Comparison of ENCODE assay signal across 8 cellular contexts in the genomic region with DNA sequence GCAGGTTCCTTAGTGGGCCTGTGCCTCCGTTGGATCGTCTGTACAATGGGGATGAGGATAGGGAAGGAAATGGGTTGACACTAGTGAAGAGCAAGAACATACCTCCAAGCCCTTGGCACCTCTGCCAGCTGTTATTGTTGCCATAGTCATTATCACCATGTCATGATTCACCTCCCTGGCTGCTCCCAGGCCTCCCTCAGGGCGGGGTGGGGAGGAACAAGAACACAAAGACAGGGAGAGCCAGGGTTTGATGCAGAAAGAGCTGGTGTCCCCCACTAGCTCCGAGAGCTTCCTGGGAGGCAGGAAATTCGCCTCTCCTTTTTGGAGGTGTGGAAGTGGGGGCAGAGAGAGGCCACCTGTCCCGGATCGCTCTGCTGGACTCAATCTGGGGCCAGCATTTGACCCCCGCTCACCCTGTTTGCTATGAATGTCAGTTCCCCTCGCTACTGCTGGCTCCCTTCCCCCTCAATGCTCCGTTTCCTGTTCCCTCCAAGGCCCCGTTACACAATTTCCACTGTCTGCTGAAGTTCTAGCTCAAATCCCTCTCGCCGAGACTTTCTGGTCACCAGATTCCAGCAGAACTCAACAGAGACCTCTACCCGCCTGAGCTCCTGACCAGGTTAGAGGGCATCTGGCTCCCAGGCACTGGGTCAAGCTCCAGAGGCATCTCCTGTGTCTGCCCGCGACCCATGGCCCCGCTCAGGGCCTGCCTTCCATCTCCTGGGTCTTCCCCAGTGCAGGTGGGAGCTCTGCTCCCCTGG. TPM values are rescaled to one million over a fixed set of nuclear protein-coding genes. Genes with fewer than 3 reads are reported as not detected.
A peak's percentile ranks its signal among the peaks of the same experiment; 100 is the strongest.
DNase-seq lines count a peak whose midpoint lies in the region; ATAC-seq and FAIRE-seq lines count a peak whose summit lies in the region.

No MANE protein-coding gene starts in this region.

- no peak for ATAC-seq in GM21360 (IDR thresholded peaks at IDR 0.05; ENCODE audit: unreplicated experiment)

- H3K4me1 ChIP-seq in muscle layer of colon (ENCODE audit: insufficient read depth, low read length) = peaks cover 53% of the 10 kb centered on the region

- no peaks in the 10 kb centered on the region for H3K27me3 ChIP-seq in muscle layer of colon (ENCODE audit: control insufficient read depth in 1 of 2, insufficient read depth in 2 of 2, low read length in 2 of 2)

- H3K27ac ChIP-seq in muscle layer of colon (ENCODE audit: low read depth, low read length) = peak overlapping the region; percentile 60

- peak overlapping the region; percentile 33 for H3K9ac ChIP-seq in muscle layer of colon (ENCODE audit: low read length)

- peak overlapping the region in 1 of 2 donors; percentile 41 for H3K4me3 ChIP-seq in muscle layer of colon (ENCODE audit: low read depth in 1 of 2, low read length in 2 of 2)

- no peaks in the 10 kb centered on the region for H3K9me3 ChIP-seq in muscle layer of colon (ENCODE audit: low read length)

- H3K36me3 ChIP-seq in muscle layer of colon (ENCODE audit: insufficient read depth, low read length) = peaks cover 2% of the 10 kb centered on the region

- FAIRE-seq in frontal cortex (lab: Jason Lieb, UNC) = no peak

- peak; percentile 65 for DNase-seq in AG08395 (ENCODE audit: low spot score)
- peak; percentile 83 to 87 for DNase-seq in NOMO-1 (lab: John Stamatoyannopoulos, UW; ENCODE audit: unreplicated experiment in 2 of 2)
- DNase-seq in dermis blood vessel endothelial cell = peak; percentile 72
- no peak for DNase-seq in frontal cortex (ENCODE audit: low spot score in 2 of 2)
- no peak for DNase-seq in NCI-H1417 treated with DMSO at 0.1 percent for 48 hours (lab: John Stamatoyannopoulos, UW)
- no peak for DNase-seq in NCI-H1930 (lab: John Stamatoyannopoulos, UW)

RNA-seq across cellular contexts. Expression of a gene that starts 9.1 kb away (rescaled TPM):
- total RNA-seq in dermis blood vessel endothelial cell (57.9 and 95.3 TPM in 2 replicates), frontal cortex (33.8 TPM)

RNA-seq across cellular contexts. Expression of a gene that starts 13.1 kb away (rescaled TPM):
- total RNA-seq in dermis blood vessel endothelial cell = 1.5 and 5.1 TPM in 2 replicates
- total RNA-seq in frontal cortex = 1.2 TPM

Comparison
In these comparisons a context has a peak if more than half of its experiments do, and no peak if none do; other contexts are left out.
1. DNase-seq: peak in AG08395 (single experiment), NOMO-1 (2 of 2) and dermis blood vessel endothelial cell (single experiment); none in frontal cortex (0 of 2), NCI-H1417 treated with DMSO at 0.1 percent for 48 hours (single experiment) and NCI-H1930 (0 of 2).